Comparison of ENCODE assay signal across 1 cellular context in genomic region chr22:27212617-27213177, GRCh38.
TF ChIP-seq lines count a peak whose summit lies in the region.

No MANE protein-coding gene starts in this region.

TF ChIP-seq in SK-N-SH, 30 proteins besides CTCF, POLR2A, EP300 and RAD21 (continued from another document):
- TF ChIP-seq IRF3 (IDR thresholded peaks at IDR 0.05; ENCODE audit: low read depth, low read length) (no peak), RXRA (IDR thresholded peaks at IDR 0.05; ENCODE audit: borderline replicate concordance, low read depth) (no peak), MAX (IDR thresholded peaks at IDR 0.05; ENCODE audit: low read depth) (no peak), NFIC (IDR thresholded peaks at IDR 0.05; ENCODE audit: borderline replicate concordance) (peak; percentile 32; the same call in 1 of the 2 replicates), TCF12 (IDR thresholded peaks at IDR 0.05) (peak; percentile 77), SMC3 (IDR thresholded peaks at IDR 0.05; ENCODE audit: low read depth, low read length) (no peak)
- TF ChIP-seq, protein P1, sequence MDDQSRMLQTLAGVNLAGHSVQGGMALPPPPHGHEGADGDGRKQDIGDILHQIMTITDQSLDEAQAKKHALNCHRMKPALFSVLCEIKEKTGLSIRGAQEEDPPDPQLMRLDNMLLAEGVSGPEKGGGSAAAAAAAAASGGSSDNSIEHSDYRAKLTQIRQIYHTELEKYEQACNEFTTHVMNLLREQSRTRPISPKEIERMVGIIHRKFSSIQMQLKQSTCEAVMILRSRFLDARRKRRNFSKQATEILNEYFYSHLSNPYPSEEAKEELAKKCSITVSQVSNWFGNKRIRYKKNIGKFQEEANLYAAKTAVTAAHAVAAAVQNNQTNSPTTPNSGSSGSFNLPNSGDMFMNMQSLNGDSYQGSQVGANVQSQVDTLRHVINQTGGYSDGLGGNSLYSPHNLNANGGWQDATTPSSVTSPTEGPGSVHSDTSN (IDR thresholded peaks at IDR 0.05): peak; percentile 70
